ENCODE assay signal across 1 cellular context in the genomic region with DNA sequence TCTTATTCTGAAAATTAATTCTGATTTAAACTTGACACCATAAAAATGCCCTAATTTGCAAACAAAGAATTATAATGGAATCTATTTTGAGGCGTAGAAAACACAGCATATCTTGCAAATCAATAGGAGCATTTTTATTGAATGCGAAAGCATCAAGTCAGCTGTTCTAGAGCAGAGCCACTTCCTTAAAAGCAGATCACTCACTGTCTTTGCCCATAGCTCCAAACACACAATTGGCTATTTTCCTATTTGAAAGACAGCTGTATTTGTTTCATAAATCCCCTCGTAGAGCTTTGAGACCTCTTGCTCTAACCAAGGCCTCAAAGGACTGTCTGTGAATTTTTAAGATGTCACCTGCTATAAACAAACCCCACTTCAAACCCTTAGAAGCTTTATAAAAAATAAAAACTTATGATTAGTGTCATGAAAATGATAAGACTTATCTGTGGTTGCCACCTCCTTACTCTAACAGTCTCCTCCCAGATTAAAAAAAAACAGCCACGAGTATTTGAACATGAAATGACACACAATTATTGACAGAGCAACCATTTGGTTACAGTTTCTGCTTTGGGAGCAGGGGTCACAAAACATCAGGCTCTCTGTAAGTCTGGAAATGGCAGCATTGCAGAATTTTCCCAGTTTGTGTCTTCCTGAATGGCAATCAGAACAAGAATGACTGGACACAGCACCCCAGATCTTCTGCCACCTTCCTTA.
TF ChIP-seq lines count a peak whose summit lies in the region.

No MANE protein-coding gene starts in this region.

TF ChIP-seq in HepG2, 621 proteins besides CTCF, POLR2A, EP300 and RAD21 (continued from another document):
- TF ChIP-seq STAG1 (CRISPR knock-in tag; IDR thresholded peaks at IDR 0.05) (no peak), MZF1 (CRISPR knock-in tag; IDR thresholded peaks at IDR 0.05; ENCODE audit: borderline replicate concordance) (no peak), ZNF510 (CRISPR knock-in tag; IDR thresholded peaks at IDR 0.05; ENCODE audit: low read depth) (no peak), ZNF124 (CRISPR knock-in tag; IDR thresholded peaks at IDR 0.05) (no peak), SUZ12 (IDR thresholded peaks at IDR 0.05; ENCODE audit: low read depth, low read length) (no peak)
